1 cellular context compared by ENCODE assay signal in the genomic region with DNA sequence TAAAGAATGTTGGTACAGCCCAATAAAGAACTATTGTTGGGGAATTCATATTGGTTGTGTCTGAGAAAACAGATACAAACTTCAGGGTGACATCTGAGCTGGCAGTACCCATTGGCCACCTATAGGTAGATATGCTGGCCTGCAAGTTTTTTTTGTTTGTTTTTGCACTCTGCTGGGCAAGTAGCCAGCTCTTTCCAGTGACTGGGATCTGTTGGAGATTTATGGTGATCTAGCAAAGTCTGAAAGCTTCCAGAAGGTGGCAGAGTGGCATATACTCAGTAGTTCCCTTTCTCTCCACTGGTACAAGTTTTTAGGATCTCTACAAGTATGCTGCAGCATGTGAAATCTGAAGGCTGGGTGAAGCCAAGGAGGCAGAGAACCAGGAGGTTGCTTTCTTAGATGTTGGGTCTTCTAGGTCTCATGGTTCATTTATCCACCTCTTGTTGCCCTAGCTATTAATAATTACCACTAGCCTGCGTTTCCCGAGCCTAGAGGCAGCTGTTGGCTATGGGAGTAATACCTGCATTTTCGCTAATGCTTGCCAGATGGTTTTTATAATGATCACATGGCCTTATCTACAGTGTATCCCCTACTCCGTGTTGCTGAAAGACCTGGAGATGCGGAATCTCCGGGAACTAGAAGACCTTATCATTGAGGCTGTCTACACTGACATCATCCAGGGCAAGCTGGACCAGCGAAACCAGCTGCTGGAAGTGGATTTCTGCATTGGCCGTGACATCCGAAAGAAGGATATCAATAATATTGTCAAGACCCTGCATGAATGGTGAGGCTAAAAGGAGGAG.
TF ChIP-seq lines count a peak whose summit lies in the region.

No MANE protein-coding gene starts in this region.

TF ChIP-seq in SK-N-SH treated with all-trans-retinoic acid at 6 μM for 48 hours, 23 proteins besides CTCF, POLR2A, EP300 and RAD21 (continued from another document):
- TF ChIP-seq POU6F1 (CRISPR knock-in tag; IDR thresholded peaks at IDR 0.05; ENCODE audit: borderline replicate concordance, low read depth) (no peak), ARNTL (CRISPR knock-in tag; IDR thresholded peaks at IDR 0.05; ENCODE audit: borderline replicate concordance, low read depth) (no peak), ZNF70 (CRISPR knock-in tag; IDR thresholded peaks at IDR 0.05) (no peak), SNAI2 (CRISPR knock-in tag; IDR thresholded peaks at IDR 0.05) (no peak), ZNF8 (CRISPR knock-in tag; IDR thresholded peaks at IDR 0.05) (peak; percentile 11; the same call in 1 of the 2 replicates)
